ENCODE assay signal across 8 cellular contexts in genomic region chr12:6937481-6938352, GRCh38.
DNase-seq lines count a peak whose midpoint lies in the region; ATAC-seq, FAIRE-seq and TF ChIP-seq lines count a peak whose summit lies in the region.

No MANE protein-coding gene starts in this region.

- FAIRE-seq in H54 (lab: Jason Lieb, UNC) = no peak

- peak; percentile 82 for TF ChIP-seq POLR2A in GM18505 (IDR thresholded peaks at IDR 0.05; ENCODE audit: borderline replicate concordance, extremely low read depth, insufficient read depth, insufficient read length)
- TF ChIP-seq POLR2A in H54 (IDR thresholded peaks at IDR 0.05; ENCODE audit: low read depth, low read length) = no peak

- DNase-seq in NCI-H2029 treated with DMSO at 0.1 percent for 48 hours (lab: John Stamatoyannopoulos, UW) (peak; percentile 79), T1000 (lab: John Stamatoyannopoulos, UW) (peak; percentile 71), astrocyte of the hippocampus (ENCODE audit: low read depth, low spot score) (peak; percentile 98), hepatic stellate cell (ENCODE audit: low spot score) (peak; percentile 89), retina (peak; percentile 98), H54 (ENCODE audit: insufficient read length, low spot score) (no peak)

- ATAC-seq in GM18505 (IDR thresholded peaks at IDR 0.05; ENCODE audit: unreplicated experiment) = peak; percentile 85
- ATAC-seq in HG02973 (IDR thresholded peaks at IDR 0.05; ENCODE audit: unreplicated experiment) = peak; percentile 78
